ENCODE assay signal across 8 cellular contexts in genomic region chr1:201955750-201956143, GRCh38. TPM values are rescaled to one million over a fixed set of nuclear protein-coding genes. Genes with fewer than 3 reads are reported as not detected.
A peak's percentile ranks its signal among the peaks of the same experiment; 100 is the strongest.
DNase-seq lines count a peak whose midpoint lies in the region; ATAC-seq and TF ChIP-seq lines count a peak whose summit lies in the region.

No MANE protein-coding gene starts in this region.

- H2AFZ ChIP-seq in neuron (ENCODE audit: low read depth, low read length): peak overlapping the region; percentile 62

- H3K36me3 ChIP-seq in GM06990 (ENCODE audit: control insufficient read depth, insufficient read depth, low read length): peaks cover 3% of the 10 kb centered on the region
- peaks cover 44% of the 10 kb centered on the region for H3K36me3 ChIP-seq in MG63
- H3K36me3 ChIP-seq in neuron (ENCODE audit: insufficient read depth, low read length): peaks cover 26% of the 10 kb centered on the region

- peaks cover 6% of the 10 kb centered on the region for H3K4me1 ChIP-seq in neuron (ENCODE audit: insufficient read depth, low read length)

- H3K27me3 ChIP-seq in GM06990 (replicated peaks; ENCODE audit: control insufficient read depth, insufficient read depth, low read length) (no peaks in the 10 kb centered on the region), MG63 (no peaks in the 10 kb centered on the region), dorsolateral prefrontal cortex (no peaks in the 10 kb centered on the region), neuron (ENCODE audit: insufficient read depth, low read length) (no peaks in the 10 kb centered on the region)

- no peak for ATAC-seq in GM21723 (IDR thresholded peaks at IDR 0.05; ENCODE audit: unreplicated experiment)

- H3K9me3 ChIP-seq in MG63 (no peaks in the 10 kb centered on the region), neuron (ENCODE audit: low read length) (no peaks in the 10 kb centered on the region)

- intact Hi-C loops in dorsolateral prefrontal cortex (cut with DNase I): loop anchor here (2.0 to 5.0 kb wide), 3 partner anchors 67 to 128 kb away; partner anchors contain the start of genes SHISA4 (in 2 of the 2) and IPO9 (in 1 of the 2)

- peak overlapping the region in 52 of 59 donors; percentile 26 to 92 (median 82) for H3K27ac ChIP-seq in dorsolateral prefrontal cortex

- CTCF ChIA-PET in HEK293T (lab: Yijun Ruan, JAX): interaction anchor here (1.0 kb wide), 1 partner anchor 9 kb away, joined by 3 read pairs; the partner anchor contains the start of gene LMOD1

- H3K4me3 ChIP-seq in GM06990 (replicated peaks; ENCODE audit: low read depth, low read length) (peak overlapping the region; percentile 97), MG63 (peak overlapping the region; percentile 97), dorsolateral prefrontal cortex (peak overlapping the region; percentile 54 to 100 (median 93)), neuron (ENCODE audit: low read length) (peak overlapping the region; percentile 92)

- TF ChIP-seq CTCF in GM06990 (IDR thresholded peaks at IDR 0.05; ENCODE audit: insufficient read depth, low read length, poor library complexity, severe bottlenecking) (no peak), dorsolateral prefrontal cortex (IDR thresholded peaks at IDR 0.05 in 54 of 56, conservative IDR thresholded peaks at IDR 0.05 in 2 of 56; ENCODE audit: low read depth in 1 of 56, partially characterized antibody in 56 of 56) (no peak)

- DNase-seq in GM06990 (ENCODE audit: extremely low read depth, insufficient read length): no peak
- DNase-seq in MG63: no peak
- no peak for DNase-seq in dorsolateral prefrontal cortex
- DNase-seq in HEK293T (ENCODE audit: extremely low spot score): no peak
- no peak for DNase-seq in GM03348 (ENCODE audit: low spot score)
- DNase-seq in NCI-H1436 (lab: John Stamatoyannopoulos, UW): no peak

- POLR2A ChIA-PET in HEK293T (lab: Yijun Ruan, JAX): interaction anchor here (1.0 to 3.1 kb wide), 4 partner anchors 10 to 69 kb away, joined by 3 to 22 read pairs (median 8); partner anchors contain the start of genes LMOD1 and RNPEP

TF ChIP-seq in HEK293T, 16 proteins besides CTCF, POLR2A, EP300 and RAD21:
- no peak for TF ChIP-seq PKNOX1 (IDR thresholded peaks at IDR 0.05)
- no peak for TF ChIP-seq LEF1 (IDR thresholded peaks at IDR 0.05; ENCODE audit: borderline replicate concordance)
- TF ChIP-seq FOXA1 (IDR thresholded peaks at IDR 0.05): no peak
- TF ChIP-seq TARDBP (IDR thresholded peaks at IDR 0.05): no peak
- no peak for TF ChIP-seq BHLHE40 (IDR thresholded peaks at IDR 0.05; ENCODE audit: borderline replicate concordance)
- TF ChIP-seq ZNF384 (IDR thresholded peaks at IDR 0.05): no peak
- no peak for TF ChIP-seq SP1 (IDR thresholded peaks at IDR 0.05)
- no peak for TF ChIP-seq FOXM1 (IDR thresholded peaks at IDR 0.05; ENCODE audit: borderline replicate concordance)
- TF ChIP-seq ARNT (IDR thresholded peaks at IDR 0.05): no peak
- no peak for TF ChIP-seq NFRKB (IDR thresholded peaks at IDR 0.05)

RNA-seq across cellular contexts. Expression of gene TIMM17A, which starts 0.4 kb away (rescaled TPM):
- total RNA-seq in MG63 (2014; rRNA removed; shearing (Covaris generic); ENCODE audit: low replicate concordance): 97.0 and 105 TPM in 2 replicates
- total RNA-seq in dorsolateral prefrontal cortex: 10 to 100 TPM; 24.0 to 84.7 (median 54.1) TPM

RNA-seq across cellular contexts. Expression of gene LMOD1, which starts 9.4 kb away (rescaled TPM):
- 0.03 TPM in 1 of 2 replicates, not detected in the other for total RNA-seq in MG63 (2014; rRNA removed; shearing (Covaris generic); ENCODE audit: low replicate concordance)
- 10 to 100 TPM in 32 of 120 experiments, 1 to 10 TPM in 88; 1.9 to 99.5 (median 5.7) TPM for total RNA-seq in dorsolateral prefrontal cortex

RNA-seq across cellular contexts. Expression of gene RNPEP, which starts 26.7 kb away (rescaled TPM):
- total RNA-seq in MG63 (2014; rRNA removed; shearing (Covaris generic); ENCODE audit: low replicate concordance): 112 and 135 TPM in 2 replicates
- 10 to 100 TPM; 13.7 to 35.6 (median 22.7) TPM for total RNA-seq in dorsolateral prefrontal cortex

RNA-seq across cellular contexts. Expression of gene ELF3, which starts 54.6 kb away (rescaled TPM):
- not detected in 2 replicates for total RNA-seq in MG63 (2014; rRNA removed; shearing (Covaris generic); ENCODE audit: low replicate concordance)
- total RNA-seq in dorsolateral prefrontal cortex: 1 to 10 TPM in 22 of 120 experiments, under 1 TPM in 81, not detected in 17; 0.08 to 3.7 (median 0.51) TPM
